In the genomic region with DNA sequence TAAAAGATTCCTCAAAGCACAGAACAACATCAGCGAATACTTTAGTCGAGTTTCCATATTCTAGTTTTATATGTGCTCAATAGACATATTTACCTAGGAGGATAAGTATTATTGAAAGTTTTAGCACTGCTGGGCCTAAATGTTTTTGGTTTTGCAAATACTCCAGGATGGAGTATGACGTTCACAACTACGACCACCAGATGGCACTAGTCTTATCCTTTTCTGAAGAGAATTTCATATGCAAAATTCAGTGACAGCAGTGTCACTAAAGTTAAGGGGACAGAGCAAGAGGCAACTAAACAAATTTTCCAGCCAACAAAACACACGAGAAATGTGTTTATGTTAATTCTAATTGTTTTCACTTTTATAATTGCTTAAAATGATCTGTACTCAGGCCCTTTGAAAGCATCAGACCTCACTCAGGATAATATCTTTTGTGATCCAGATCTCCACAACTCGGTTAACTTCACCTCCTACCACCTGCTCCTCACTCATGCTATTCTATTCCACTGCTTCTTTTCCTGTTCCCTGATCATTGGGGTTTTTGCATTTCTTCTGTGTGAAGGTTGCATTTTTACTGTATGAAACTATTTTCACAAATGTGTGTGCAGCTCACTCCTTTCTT, we compare ENCODE assay signal across 8 cellular contexts.
DNase-seq lines count a peak whose midpoint lies in the region; ATAC-seq, FAIRE-seq and TF ChIP-seq lines count a peak whose summit lies in the region.

No MANE protein-coding gene starts in this region.

- TF ChIP-seq POLR2A in endothelial cell of umbilical vein (IDR thresholded peaks at IDR 0.05; ENCODE audit: low read depth, low read length) = no peak

- H3K79me2 ChIP-seq in SU-DHL-6 (ENCODE audit: insufficient read depth, low read length) (no peaks in the 10 kb centered on the region), endothelial cell of umbilical vein (ENCODE audit: control insufficient read depth, insufficient read depth, low read length) (no peaks in the 10 kb centered on the region)

- peak; percentile 59 for DNase-seq in BE2C
- peak; percentile 81 for DNase-seq in NCI-H1105 treated with DMSO at 0.1 percent for 48 hours (lab: John Stamatoyannopoulos, UW)
- DNase-seq in endothelial cell of umbilical vein (ENCODE audit: low read depth, low spot score) = peak; percentile 56
- DNase-seq in mucosa of gallbladder (ENCODE audit: low spot score) = peak; percentile 51
- no peak for DNase-seq in GOT3 (lab: John Stamatoyannopoulos, UW)

- H2AFZ ChIP-seq in SU-DHL-6 (ENCODE audit: low read depth, low read length, severe bottlenecking) = no peak overlapping the region
- no peak overlapping the region for H2AFZ ChIP-seq in endothelial cell of umbilical vein (ENCODE audit: low read depth, low read length)

- H4K20me1 ChIP-seq in SU-DHL-6 (ENCODE audit: low read depth, low read length) (no peaks in the 10 kb centered on the region), endothelial cell of umbilical vein (replicated peaks; ENCODE audit: control insufficient read depth, extremely low read depth, insufficient read depth, low read length) (no peaks in the 10 kb centered on the region)

- H3K4me3 ChIP-seq in BE2C (ENCODE audit: low read depth, low read length) = no peak overlapping the region
- H3K4me3 ChIP-seq in SU-DHL-6 (ENCODE audit: insufficient read depth, low read length, poor library complexity, severe bottlenecking) = no peak overlapping the region
- H3K4me3 ChIP-seq in endothelial cell of umbilical vein (replicated peaks in 1 of 3; ENCODE audit: insufficient read depth in 1 of 3, low read depth in 1 of 3, low read length in 3 of 3) = no peak overlapping the region

- POLR2A ChIA-PET in endothelial cell of umbilical vein (lab: Charles Lee) = no interaction called here

- TF ChIP-seq CTCF in BE2C (IDR thresholded peaks at IDR 0.05; ENCODE audit: low read depth, low read length) (peak; percentile 70), SU-DHL-6 (IDR thresholded peaks at IDR 0.05; ENCODE audit: insufficient read depth, low read length, poor library complexity, severe bottlenecking) (peak; percentile 71), endothelial cell of umbilical vein (IDR thresholded peaks at IDR 0.05; ENCODE audit: extremely low read depth in 1 of 2, insufficient read depth in 1 of 2, low read depth in 1 of 2, low read length in 2 of 2) (peak; percentile 50 to 54)

- H3F3A ChIP-seq in SU-DHL-6 (ENCODE audit: insufficient read depth) = no peaks in the 10 kb centered on the region

- H3K9me2 ChIP-seq in SU-DHL-6 (replicated peaks; ENCODE audit: insufficient read depth, low read length) = no peaks in the 10 kb centered on the region

- H3K4me1 ChIP-seq in BE2C = no peaks in the 10 kb centered on the region
- H3K4me1 ChIP-seq in endothelial cell of umbilical vein (ENCODE audit: control insufficient read depth, extremely low read depth, insufficient read depth, low read length) = no peaks in the 10 kb centered on the region

- no peak overlapping the region for H3K4me2 ChIP-seq in SU-DHL-6 (ENCODE audit: low read depth, low read length, poor library complexity, severe bottlenecking)
- H3K4me2 ChIP-seq in endothelial cell of umbilical vein (ENCODE audit: insufficient read depth, low read length) = no peak overlapping the region

- H3K9me1 ChIP-seq in endothelial cell of umbilical vein (replicated peaks; ENCODE audit: control insufficient read depth, extremely low read depth, insufficient read depth, low read length) = no peaks in the 10 kb centered on the region

- FAIRE-seq in endothelial cell of umbilical vein (lab: Jason Lieb, UNC) = peak; percentile 64

- H3K9ac ChIP-seq in SU-DHL-6 (ENCODE audit: low read length) = no peak overlapping the region
- no peak overlapping the region for H3K9ac ChIP-seq in endothelial cell of umbilical vein (replicated peaks; ENCODE audit: extremely low read depth, insufficient read depth, low read length)

- no peaks in the 10 kb centered on the region for H3K9me3 ChIP-seq in BE2C
- H3K9me3 ChIP-seq in SU-DHL-6 (ENCODE audit: insufficient read depth, low read length) = no peaks in the 10 kb centered on the region
- H3K9me3 ChIP-seq in endothelial cell of umbilical vein (replicated peaks; ENCODE audit: control insufficient read depth, insufficient read depth, low read length) = no peaks in the 10 kb centered on the region

- H3K27me3 ChIP-seq in BE2C (no peaks in the 10 kb centered on the region), SU-DHL-6 (ENCODE audit: low read length) (no peaks in the 10 kb centered on the region), endothelial cell of umbilical vein (ENCODE audit: control insufficient read depth in 2 of 2, insufficient read depth in 2 of 2, low read length in 2 of 2) (peaks cover 2 to 6% of the 10 kb centered on the region in 2 experiments)

- no peaks in the 10 kb centered on the region for H3K36me3 ChIP-seq in BE2C
- no peaks in the 10 kb centered on the region for H3K36me3 ChIP-seq in SU-DHL-6 (ENCODE audit: low read length)
- H3K36me3 ChIP-seq in endothelial cell of umbilical vein (ENCODE audit: control insufficient read depth in 2 of 2, extremely low read depth in 1 of 2, insufficient read depth in 2 of 2, low read length in 2 of 2) = no peaks in the 10 kb centered on the region

- no TSS peak for BruUV-seq in endothelial cell of umbilical vein (replicated peaks; lab: Mats Ljungman, UMichigan)

- H3K27ac ChIP-seq in SU-DHL-6 (ENCODE audit: low read depth, low read length) (no peak overlapping the region), endothelial cell of umbilical vein (ENCODE audit: insufficient read depth, low read depth, low read length) (no peak overlapping the region)

- dilution Hi-C loops in endothelial cell of umbilical vein (cut with MboI; ENCODE audit: extremely low pct_ligation_motif_present, low sequenced_read_pairs) = no loop called here

- intact Hi-C loops in endothelial cell of umbilical vein (cut with micrococcal nuclease) = loop anchor here (1.0 to 10.0 kb wide), 4 partner anchors 23 to 1379 kb away; no protein-coding TSS in a partner anchor

- CTCF ChIA-PET in endothelial cell of umbilical vein (lab: Charles Lee) = interaction anchor here (1.3 to 11.7 kb wide), 5 partner anchors 9 to 1439 kb away, joined by 4 to 474 read pairs (median 4); no protein-coding TSS in a partner anchor

- ATAC-seq in GM18517 (IDR thresholded peaks at IDR 0.05; ENCODE audit: unreplicated experiment) (peak; percentile 93), HG02943 (IDR thresholded peaks at IDR 0.05; ENCODE audit: low read depth, unreplicated experiment) (peak; percentile 88)

TF ChIP-seq in endothelial cell of umbilical vein, 7 proteins besides CTCF, POLR2A, EP300 and RAD21:
- no peak for TF ChIP-seq JUN (IDR thresholded peaks at IDR 0.05; ENCODE audit: borderline replicate concordance, insufficient read depth, insufficient read length, low read depth)
- TF ChIP-seq, protein P1, sequence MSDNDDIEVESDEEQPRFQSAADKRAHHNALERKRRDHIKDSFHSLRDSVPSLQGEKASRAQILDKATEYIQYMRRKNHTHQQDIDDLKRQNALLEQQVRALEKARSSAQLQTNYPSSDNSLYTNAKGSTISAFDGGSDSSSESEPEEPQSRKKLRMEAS (IDR thresholded peaks at IDR 0.05; ENCODE audit: insufficient read depth, insufficient read length) = no peak
- no peak for TF ChIP-seq MYC (IDR thresholded peaks at IDR 0.05; ENCODE audit: low read depth, low read length)
- no peak for TF ChIP-seq EZH2 (IDR thresholded peaks at IDR 0.05; ENCODE audit: borderline replicate concordance, low read depth, low read length, severe bottlenecking)
- TF ChIP-seq FOS (IDR thresholded peaks at IDR 0.05; ENCODE audit: borderline replicate concordance, insufficient read depth, low read length) = no peak
- no peak for TF ChIP-seq POLR2AphosphoS5 (IDR thresholded peaks at IDR 0.05; ENCODE audit: insufficient read depth, low read depth, low read length)
- no peak for TF ChIP-seq GATA2 (IDR thresholded peaks at IDR 0.05; ENCODE audit: insufficient read depth, insufficient read length, low read depth, low read length)
